16 cellular contexts compared by ENCODE assay signal in genomic region chr14:73242274-73242960, GRCh38. TPM values are rescaled to one million over a fixed set of nuclear protein-coding genes. Genes with fewer than 3 reads are reported as not detected.
DNase-seq lines count a peak whose midpoint lies in the region; ATAC-seq, FAIRE-seq and TF ChIP-seq lines count a peak whose summit lies in the region.
"Had no signal": no experiment of that assay in that cellular context is flagged by ENCODE, and none has a peak within 500 bp of the region (broad histone marks: within the 10 kb centered on the region; RNA-seq: fewer than 3 reads in every experiment).

No MANE protein-coding gene starts in this region.

- no peak for TF ChIP-seq POLR2A in transverse colon (IDR thresholded peaks at IDR 0.05)

- peak overlapping the region; percentile 53 for H3K9ac ChIP-seq in keratinocyte (ENCODE audit: control insufficient read depth, extremely low read depth, insufficient read depth, low read length)

- peaks cover 30% of the 10 kb centered on the region for H3K4me1 Mint-ChIP-seq in activated naive CD8-positive, alpha-beta T cell treated with anti-CD3 and anti-CD28 coated beads, Interleukin-2, amount 10 ng/mL, durations not matched to agents 7 days and 5 days
- peaks cover 26% of the 10 kb centered on the region for H3K4me1 Mint-ChIP-seq in activated naive CD8-positive, alpha-beta T cell treated with anti-CD3 and anti-CD28 coated beads, Interleukin-2, amount 50 U/mL, for 24 hours
- H3K4me1 Mint-ChIP-seq in T-helper 17 cell (peaks cover 26% of the 10 kb centered on the region), progenitor cell of endocrine pancreas (ENCODE audit: low read depth) (peaks cover 5% of the 10 kb centered on the region), Caco-2 (ENCODE audit: low read depth, unreplicated experiment) (no peaks in the 10 kb centered on the region)

- DNase-seq in activated naive CD8-positive, alpha-beta T cell treated with anti-CD3 and anti-CD28 coated beads, Interleukin-2, amount 10 ng/mL, durations not matched to agents 7 days and 5 days: peak; percentile 26
- no peak for DNase-seq in activated naive CD8-positive, alpha-beta T cell treated with anti-CD3 and anti-CD28 coated beads, Interleukin-2, amount 50 U/mL, for 24 hours
- DNase-seq in T-helper 17 cell (no peak), keratinocyte (ENCODE audit: low read depth, low spot score) (no peak), transverse colon (no peak), progenitor cell of endocrine pancreas (ENCODE audit: low spot score, unreplicated experiment) (no peak), Caco-2 (no peak), NCI-H774 (lab: John Stamatoyannopoulos, UW) (no peak)
- DNase-seq: activated CD4-positive, CD25-positive, alpha-beta regulatory T cell; mammary epithelial cell; NCI-H1048; OCI-M1; stimulated activated CD4-positive, alpha-beta T cell treated with anti-CD3 and anti-CD28 coated beads, Interleukin-12 subunit alpha, Interleukin-12 subunit beta, amount 100 ng/mL, for 4 hours; stimulated activated naive CD8-positive, alpha-beta T cell treated with anti-CD3 and anti-CD28 coated beads, Interleukin-15, Interleukin-2, amounts not matched to agents 100 U/mL and 50 U/mL, for 24 hours had no signal

- peaks cover 6% of the 10 kb centered on the region for H3K79me2 ChIP-seq in keratinocyte (ENCODE audit: control insufficient read depth, insufficient read depth, low read length)

- H3K4me1 ChIP-seq in keratinocyte (ENCODE audit: control insufficient read depth, extremely low read depth, insufficient read depth, low read length) (peaks cover 45% of the 10 kb centered on the region), transverse colon (peaks cover 17 to 54% (median 28%) of the 10 kb centered on the region in 4 donors), Caco-2 (peaks cover 7% of the 10 kb centered on the region; the same call in 1 of the 2 replicates)

- H3K27me3 ChIP-seq in keratinocyte (ENCODE audit: control insufficient read depth, extremely low read depth, insufficient read depth, low read length): peaks cover 31% of the 10 kb centered on the region
- peaks cover 30% of the 10 kb centered on the region for H3K27me3 ChIP-seq in transverse colon
- no peaks in the 10 kb centered on the region for H3K27me3 ChIP-seq in Caco-2 (replicated peaks; ENCODE audit: control insufficient read depth, insufficient read depth, low read length)

- no peaks in the 10 kb centered on the region for H3K36me3 Mint-ChIP-seq in activated naive CD8-positive, alpha-beta T cell treated with anti-CD3 and anti-CD28 coated beads, Interleukin-2, amount 10 ng/mL, durations not matched to agents 7 days and 5 days
- H3K36me3 Mint-ChIP-seq in activated naive CD8-positive, alpha-beta T cell treated with anti-CD3 and anti-CD28 coated beads, Interleukin-2, amount 50 U/mL, for 24 hours (ENCODE audit: low read depth): no peaks in the 10 kb centered on the region
- H3K36me3 Mint-ChIP-seq in T-helper 17 cell (ENCODE audit: low read depth) (peaks cover 4% of the 10 kb centered on the region), progenitor cell of endocrine pancreas (ENCODE audit: insufficient read depth) (no peaks in the 10 kb centered on the region), Caco-2 (ENCODE audit: insufficient read depth, unreplicated experiment) (no peaks in the 10 kb centered on the region)
- H3K36me3 Mint-ChIP-seq: activated naive CD4-positive, alpha-beta T cell treated with anti-CD3 and anti-CD28 coated beads, Interleukin-2, amount 50 U/mL, for 24 hours had no signal

- TF ChIP-seq EP300 in transverse colon (IDR thresholded peaks at IDR 0.05; ENCODE audit: low read depth): no peak

- no peaks in the 10 kb centered on the region for H3K9me3 Mint-ChIP-seq in activated naive CD8-positive, alpha-beta T cell treated with anti-CD3 and anti-CD28 coated beads, Interleukin-2, amount 10 ng/mL, durations not matched to agents 7 days and 5 days
- H3K9me3 Mint-ChIP-seq in activated naive CD8-positive, alpha-beta T cell treated with anti-CD3 and anti-CD28 coated beads, Interleukin-2, amount 50 U/mL, for 24 hours: no peaks in the 10 kb centered on the region
- no peaks in the 10 kb centered on the region for H3K9me3 Mint-ChIP-seq in progenitor cell of endocrine pancreas (ENCODE audit: low read depth)
- no peaks in the 10 kb centered on the region for H3K9me3 Mint-ChIP-seq in Caco-2 (ENCODE audit: unreplicated experiment)
- H3K9me3 Mint-ChIP-seq: activated naive CD4-positive, alpha-beta T cell treated with anti-CD3 and anti-CD28 coated beads, Interleukin-2, amount 50 U/mL, for 24 hours had no signal

- H2AFZ ChIP-seq in keratinocyte (ENCODE audit: control insufficient read depth, low read length): no peak overlapping the region

- peak overlapping the region; percentile 45 for H3K4me2 ChIP-seq in keratinocyte (ENCODE audit: control insufficient read depth, extremely low read depth, insufficient read depth, low read depth, low read length)

- H3K9me3 ChIP-seq in T-helper 17 cell (ENCODE audit: control insufficient read depth, low read length, poor library complexity, severe bottlenecking): no peaks in the 10 kb centered on the region
- H3K9me3 ChIP-seq in keratinocyte (ENCODE audit: control insufficient read depth, low read depth, low read length): no peaks in the 10 kb centered on the region
- H3K9me3 ChIP-seq in transverse colon: no peaks in the 10 kb centered on the region
- H3K9me3 ChIP-seq in Caco-2: no peaks in the 10 kb centered on the region

- no peak overlapping the region for H3K4me3 ChIP-seq in keratinocyte (ENCODE audit: control insufficient read depth in 2 of 3, extremely low read depth in 1 of 3, insufficient read depth in 2 of 3, low read depth in 1 of 3, low read length in 3 of 3)
- no peak overlapping the region for H3K4me3 ChIP-seq in transverse colon
- H3K4me3 ChIP-seq in Caco-2 (ENCODE audit: low read depth, low read length): no peak overlapping the region

- BruUV-seq in Caco-2 (replicated peaks; lab: Mats Ljungman, UMichigan): no TSS peak

- H3K36me3 ChIP-seq in keratinocyte (ENCODE audit: control insufficient read depth in 2 of 2, extremely low read depth in 1 of 2, insufficient read depth in 2 of 2, low read length in 2 of 2) (no peaks in the 10 kb centered on the region), transverse colon (no peaks in the 10 kb centered on the region), Caco-2 (ENCODE audit: control insufficient read depth, insufficient read depth, low read length) (no peaks in the 10 kb centered on the region)

- no peak for TF ChIP-seq CTCF in keratinocyte (optimal IDR thresholded peaks at IDR 0.05 in 1 of 3, IDR thresholded peaks at IDR 0.05 in 1 of 3, conservative IDR thresholded peaks at IDR 0.05 in 1 of 3; ENCODE audit: extremely low read depth in 1 of 3, insufficient read depth in 2 of 3, low read length in 3 of 3)
- no peak for TF ChIP-seq CTCF in transverse colon (IDR thresholded peaks at IDR 0.05)
- TF ChIP-seq CTCF in progenitor cell of endocrine pancreas (IDR thresholded peaks at IDR 0.05; ENCODE audit: unreplicated experiment): no peak
- no peak for TF ChIP-seq CTCF in Caco-2 (IDR thresholded peaks at IDR 0.05; ENCODE audit: insufficient read depth in 1 of 2, low read depth in 1 of 2, low read length in 1 of 2, severe bottlenecking in 1 of 2, unreplicated experiment in 1 of 2)

- peaks cover 54% of the 10 kb centered on the region for H3K27me3 Mint-ChIP-seq in activated naive CD8-positive, alpha-beta T cell treated with anti-CD3 and anti-CD28 coated beads, Interleukin-2, amount 10 ng/mL, durations not matched to agents 7 days and 5 days
- H3K27me3 Mint-ChIP-seq in activated naive CD8-positive, alpha-beta T cell treated with anti-CD3 and anti-CD28 coated beads, Interleukin-2, amount 50 U/mL, for 24 hours: peaks cover 69% of the 10 kb centered on the region
- H3K27me3 Mint-ChIP-seq in T-helper 17 cell (peaks cover 74% of the 10 kb centered on the region), progenitor cell of endocrine pancreas (peaks cover 59% of the 10 kb centered on the region), Caco-2 (ENCODE audit: insufficient read depth, unreplicated experiment) (no peaks in the 10 kb centered on the region)

- CTCF ChIA-PET in Caco-2 (lab: Charles Lee): interaction anchor here (0.6 to 1.0 kb wide), 2 partner anchors 53 to 471 kb away, joined by 3 read pairs; no protein-coding TSS in a partner anchor

- peaks cover 3% of the 10 kb centered on the region for H3K9me1 ChIP-seq in keratinocyte (ENCODE audit: control insufficient read depth, extremely low read depth, insufficient read depth, low read length)

- POLR2A ChIA-PET in activated naive CD8-positive, alpha-beta T cell treated with anti-CD3 and anti-CD28 coated beads, Interleukin-2, amount 10 ng/mL, durations not matched to agents 7 days and 5 days (lab: Charles Lee): no interaction called here
- POLR2A ChIA-PET in Caco-2 (lab: Charles Lee): no interaction called here

- H3K27ac Mint-ChIP-seq in activated naive CD8-positive, alpha-beta T cell treated with anti-CD3 and anti-CD28 coated beads, Interleukin-2, amount 10 ng/mL, durations not matched to agents 7 days and 5 days: peak overlapping the region; percentile 30
- no peak overlapping the region for H3K27ac Mint-ChIP-seq in activated naive CD8-positive, alpha-beta T cell treated with anti-CD3 and anti-CD28 coated beads, Interleukin-2, amount 50 U/mL, for 24 hours
- no peak overlapping the region for H3K27ac Mint-ChIP-seq in T-helper 17 cell
- H3K27ac Mint-ChIP-seq in progenitor cell of endocrine pancreas: no peak overlapping the region
- no peak overlapping the region for H3K27ac Mint-ChIP-seq in Caco-2 (ENCODE audit: unreplicated experiment)
- H3K27ac Mint-ChIP-seq: activated naive CD4-positive, alpha-beta T cell treated with anti-CD3 and anti-CD28 coated beads, Interleukin-2, amount 50 U/mL, for 24 hours had no signal

- H3K27ac ChIP-seq in keratinocyte (ENCODE audit: control insufficient read depth, insufficient read depth, low read length) (peak overlapping the region; percentile 33), transverse colon (peak overlapping the region in 3 of 4 donors; percentile 4 to 14 (median 11))

- peak overlapping the region; percentile 66 for H3K4me3 Mint-ChIP-seq in activated naive CD8-positive, alpha-beta T cell treated with anti-CD3 and anti-CD28 coated beads, Interleukin-2, amount 10 ng/mL, durations not matched to agents 7 days and 5 days
- no peak overlapping the region for H3K4me3 Mint-ChIP-seq in activated naive CD8-positive, alpha-beta T cell treated with anti-CD3 and anti-CD28 coated beads, Interleukin-2, amount 50 U/mL, for 24 hours
- H3K4me3 Mint-ChIP-seq in T-helper 17 cell (peak overlapping the region; percentile 52), progenitor cell of endocrine pancreas (ENCODE audit: low read depth) (no peak overlapping the region), Caco-2 (ENCODE audit: unreplicated experiment) (no peak overlapping the region)
- H3K4me3 Mint-ChIP-seq: activated naive CD4-positive, alpha-beta T cell treated with anti-CD3 and anti-CD28 coated beads, Interleukin-2, amount 50 U/mL, for 24 hours had no signal

- WGBS in transverse colon (ENCODE audit: low coverage in 1 of 2), 2 donors: 48 to 60% methylated on average over 2 to 8 of the region's 8 CpGs

- dilution Hi-C loops in keratinocyte (cut with MboI; ENCODE audit: extremely low pct_ligation_motif_present, low sequenced_read_pairs): no loop called here

- intact Hi-C loops in transverse colon (cut with DNase I; ENCODE audit: low total_unique reads) (no loop called here), Caco-2 (cut with micrococcal nuclease; ENCODE audit: unreplicated experiment) (no loop called here)

- in situ Hi-C loops in transverse colon (cut with MboI; ENCODE audit: low pct_ligation_motif_present in 1 of 4, low pct_unique_long_range_greater_than_20kb in 1 of 4, low sequenced_read_pairs in 3 of 4): no loop called here

- no peak for ATAC-seq in activated naive CD8-positive, alpha-beta T cell treated with anti-CD3 and anti-CD28 coated beads, Interleukin-2, amount 10 ng/mL, durations not matched to agents 7 days and 5 days (ENCODE audit: low read depth)
- no peak for ATAC-seq in activated naive CD8-positive, alpha-beta T cell treated with anti-CD3 and anti-CD28 coated beads, Interleukin-2, amount 50 U/mL, for 24 hours
- no peak for ATAC-seq in T-helper 17 cell
- ATAC-seq: stimulated activated naive CD8-positive, alpha-beta T cell treated with anti-CD3 and anti-CD28 coated beads, Interleukin-15, Interleukin-2, amounts not matched to agents 100 U/mL and 50 U/mL, for 24 hours had no signal

- H4K20me1 ChIP-seq in keratinocyte (ENCODE audit: control insufficient read depth, extremely low read depth, insufficient read depth, low read length): no peaks in the 10 kb centered on the region

- no peak for FAIRE-seq in keratinocyte (lab: Jason Lieb, UNC)
- FAIRE-seq: endothelial cell of umbilical vein had no signal

RNA-seq across cellular contexts. Expression of gene PAPLN, which starts 5.1 kb away (rescaled TPM):
- total RNA-seq in activated naive CD8-positive, alpha-beta T cell treated with anti-CD3 and anti-CD28 coated beads, Interleukin-2, amount 10 ng/mL, durations not matched to agents 7 days and 5 days: 1 to 10 TPM in 1 of 2 experiments, under 1 TPM in 1; 0.72 to 1.0 TPM
- total RNA-seq in T-helper 17 cell (not detected), transverse colon (10 to 100 TPM in 2 of 4 donors, 1 to 10 TPM in 2; 3.0 to 15.7 (median 11.0) TPM), progenitor cell of endocrine pancreas (2.0 and 2.7 TPM in 2 replicates), Caco-2 (2022) (2.7 and 3.0 TPM in 2 replicates)
- polyA plus RNA-seq in keratinocyte: 4.7 to 18.6 TPM (median 8.2 TPM) in 3 replicates
- polyA plus RNA-seq in keratinocyte (2011; ENCODE audit: low read depth): 8.2 TPM
- 2.9 and 3.6 TPM in 2 replicates for polyA plus RNA-seq in keratinocyte (2011; cell fraction: cytosol; rRNA removed)
- polyA plus RNA-seq in keratinocyte (2011; cell fraction: nucleus; rRNA removed): 47.3 and 63.7 TPM in 2 replicates
- 2.9 and 6.9 TPM in 2 replicates for polyA plus RNA-seq in keratinocyte (2012; ENCODE audit: low replicate concordance)
- polyA minus RNA-seq in keratinocyte: 4.1 to 11.0 TPM (median 7.7 TPM) in 3 replicates
- polyA minus RNA-seq in keratinocyte (2011; cell fraction: cytosol; rRNA and poly(A)+ RNA removed): 4.8 TPM
- 18.5 and 20.1 TPM in 2 replicates for polyA minus RNA-seq in keratinocyte (2011; cell fraction: nucleus; rRNA and poly(A)+ RNA removed)

Comparison
In these comparisons a context has a peak if more than half of its experiments do, and no peak if none do; other contexts are left out.
1. H3K4me3 Mint-ChIP-seq: peak in activated naive CD8-positive, alpha-beta T cell treated with anti-CD3 and anti-CD28 coated beads, Interleukin-2, amount 10 ng/mL, durations not matched to agents 7 days and 5 days (single experiment) and T-helper 17 cell (single experiment); none in activated naive CD8-positive, alpha-beta T cell treated with anti-CD3 and anti-CD28 coated beads, Interleukin-2, amount 50 U/mL, for 24 hours (single experiment), progenitor cell of endocrine pancreas (single experiment) and Caco-2 (single experiment).